3 cellular contexts compared by ENCODE assay signal in genomic region chr3:29291262-29291981, GRCh38.
TF ChIP-seq lines count a peak whose summit lies in the region.

No MANE protein-coding gene starts in this region.

TF ChIP-seq in SK-N-SH, 30 proteins besides CTCF, POLR2A, EP300 and RAD21 (continued from another document):
- no peak for TF ChIP-seq POLR2AphosphoS5 (IDR thresholded peaks at IDR 0.05; ENCODE audit: low read depth, low read length)
- TF ChIP-seq ELF1 (IDR thresholded peaks at IDR 0.05), result no peak
- TF ChIP-seq TCF12 (IDR thresholded peaks at IDR 0.05), result no peak
- no peak for TF ChIP-seq RXRA (IDR thresholded peaks at IDR 0.05; ENCODE audit: borderline replicate concordance, low read depth)
- no peak for TF ChIP-seq CHD2 (IDR thresholded peaks at IDR 0.05; ENCODE audit: low read length, partially characterized antibody)
- no peak for TF ChIP-seq MAX (IDR thresholded peaks at IDR 0.05; ENCODE audit: low read depth)
- no peak for TF ChIP-seq FOXJ3 (CRISPR knock-in tag; IDR thresholded peaks at IDR 0.05)
- TF ChIP-seq EZH2phosphoT487 (IDR thresholded peaks at IDR 0.05; ENCODE audit: borderline replicate concordance, low read depth), result no peak

TF ChIP-seq in SK-N-SH treated with all-trans-retinoic acid at 6 μM for 48 hours, 23 proteins besides CTCF, POLR2A, EP300 and RAD21 (continued from another document):
- TF ChIP-seq, protein P1, sequence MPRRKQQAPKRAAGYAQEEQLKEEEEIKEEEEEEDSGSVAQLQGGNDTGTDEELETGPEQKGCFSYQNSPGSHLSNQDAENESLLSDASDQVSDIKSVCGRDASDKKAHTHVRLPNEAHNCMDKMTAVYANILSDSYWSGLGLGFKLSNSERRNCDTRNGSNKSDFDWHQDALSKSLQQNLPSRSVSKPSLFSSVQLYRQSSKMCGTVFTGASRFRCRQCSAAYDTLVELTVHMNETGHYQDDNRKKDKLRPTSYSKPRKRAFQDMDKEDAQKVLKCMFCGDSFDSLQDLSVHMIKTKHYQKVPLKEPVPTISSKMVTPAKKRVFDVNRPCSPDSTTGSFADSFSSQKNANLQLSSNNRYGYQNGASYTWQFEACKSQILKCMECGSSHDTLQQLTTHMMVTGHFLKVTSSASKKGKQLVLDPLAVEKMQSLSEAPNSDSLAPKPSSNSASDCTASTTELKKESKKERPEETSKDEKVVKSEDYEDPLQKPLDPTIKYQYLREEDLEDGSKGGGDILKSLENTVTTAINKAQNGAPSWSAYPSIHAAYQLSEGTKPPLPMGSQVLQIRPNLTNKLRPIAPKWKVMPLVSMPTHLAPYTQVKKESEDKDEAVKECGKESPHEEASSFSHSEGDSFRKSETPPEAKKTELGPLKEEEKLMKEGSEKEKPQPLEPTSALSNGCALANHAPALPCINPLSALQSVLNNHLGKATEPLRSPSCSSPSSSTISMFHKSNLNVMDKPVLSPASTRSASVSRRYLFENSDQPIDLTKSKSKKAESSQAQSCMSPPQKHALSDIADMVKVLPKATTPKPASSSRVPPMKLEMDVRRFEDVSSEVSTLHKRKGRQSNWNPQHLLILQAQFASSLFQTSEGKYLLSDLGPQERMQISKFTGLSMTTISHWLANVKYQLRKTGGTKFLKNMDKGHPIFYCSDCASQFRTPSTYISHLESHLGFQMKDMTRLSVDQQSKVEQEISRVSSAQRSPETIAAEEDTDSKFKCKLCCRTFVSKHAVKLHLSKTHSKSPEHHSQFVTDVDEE (CRISPR knock-in tag; IDR thresholded peaks at IDR 0.05), result no peak
- TF ChIP-seq, protein P2, sequence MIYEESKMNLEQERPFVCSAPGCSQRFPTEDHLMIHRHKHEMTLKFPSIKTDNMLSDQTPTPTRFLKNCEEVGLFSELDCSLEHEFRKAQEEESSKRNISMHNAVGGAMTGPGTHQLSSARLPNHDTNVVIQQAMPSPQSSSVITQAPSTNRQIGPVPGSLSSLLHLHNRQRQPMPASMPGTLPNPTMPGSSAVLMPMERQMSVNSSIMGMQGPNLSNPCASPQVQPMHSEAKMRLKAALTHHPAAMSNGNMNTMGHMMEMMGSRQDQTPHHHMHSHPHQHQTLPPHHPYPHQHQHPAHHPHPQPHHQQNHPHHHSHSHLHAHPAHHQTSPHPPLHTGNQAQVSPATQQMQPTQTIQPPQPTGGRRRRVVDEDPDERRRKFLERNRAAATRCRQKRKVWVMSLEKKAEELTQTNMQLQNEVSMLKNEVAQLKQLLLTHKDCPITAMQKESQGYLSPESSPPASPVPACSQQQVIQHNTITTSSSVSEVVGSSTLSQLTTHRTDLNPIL (CRISPR knock-in tag; IDR thresholded peaks at IDR 0.05; ENCODE audit: low read depth), result no peak
- no peak for TF ChIP-seq ARNTL (CRISPR knock-in tag; IDR thresholded peaks at IDR 0.05; ENCODE audit: borderline replicate concordance, low read depth)
- no peak for TF ChIP-seq CSDC2 (CRISPR knock-in tag; IDR thresholded peaks at IDR 0.05)
- TF ChIP-seq ZNF565 (CRISPR knock-in tag; conservative IDR thresholded peaks at IDR 0.05; ENCODE audit: low read depth), result no peak

TF ChIP-seq in HepG2, 621 proteins besides CTCF, POLR2A, EP300 and RAD21 (continued from another document):
- TF ChIP-seq ETV5 (CRISPR knock-in tag; IDR thresholded peaks at IDR 0.05; ENCODE audit: borderline replicate concordance), result no peak
- peak; percentile 8; the same call in 1 of the 2 replicates for TF ChIP-seq FOXA3 (CRISPR knock-in tag; IDR thresholded peaks at IDR 0.05)
- no peak for TF ChIP-seq MIXL1 (CRISPR knock-in tag; IDR thresholded peaks at IDR 0.05)
- TF ChIP-seq HNF4A (CRISPR knock-in tag; IDR thresholded peaks at IDR 0.05), result peak; percentile 69
- TF ChIP-seq ZNF7 (CRISPR knock-in tag; IDR thresholded peaks at IDR 0.05), result peak; percentile 89
- TF ChIP-seq LCORL (IDR thresholded peaks at IDR 0.05), result no peak
- peak; percentile 44; the same call in 1 of the 2 replicates for TF ChIP-seq LCORL (CRISPR knock-in tag; IDR thresholded peaks at IDR 0.05)
- TF ChIP-seq MYPOP (CRISPR knock-in tag; IDR thresholded peaks at IDR 0.05), result no peak
- no peak for TF ChIP-seq FOXP1 (IDR thresholded peaks at IDR 0.05)
- peak; percentile 42; the same call in 1 of the 2 replicates for TF ChIP-seq FOXP1 (CRISPR knock-in tag; IDR thresholded peaks at IDR 0.05)
- TF ChIP-seq HDAC1 (CRISPR knock-in tag; IDR thresholded peaks at IDR 0.05), result no peak
- TF ChIP-seq ZNF644 (CRISPR knock-in tag; IDR thresholded peaks at IDR 0.05; ENCODE audit: low read depth), result peak; percentile 54; the same call in 1 of the 2 replicates
- peak in 1 of 2 experiments; percentile 54; a peak in 1 of 4 replicates for TF ChIP-seq NR2F1 (CRISPR knock-in tag; IDR thresholded peaks at IDR 0.05)
- TF ChIP-seq TEAD3 (CRISPR knock-in tag; optimal IDR thresholded peaks at IDR 0.05; ENCODE audit: borderline replicate concordance), result peak; percentile 23
- TF ChIP-seq, protein P3, sequence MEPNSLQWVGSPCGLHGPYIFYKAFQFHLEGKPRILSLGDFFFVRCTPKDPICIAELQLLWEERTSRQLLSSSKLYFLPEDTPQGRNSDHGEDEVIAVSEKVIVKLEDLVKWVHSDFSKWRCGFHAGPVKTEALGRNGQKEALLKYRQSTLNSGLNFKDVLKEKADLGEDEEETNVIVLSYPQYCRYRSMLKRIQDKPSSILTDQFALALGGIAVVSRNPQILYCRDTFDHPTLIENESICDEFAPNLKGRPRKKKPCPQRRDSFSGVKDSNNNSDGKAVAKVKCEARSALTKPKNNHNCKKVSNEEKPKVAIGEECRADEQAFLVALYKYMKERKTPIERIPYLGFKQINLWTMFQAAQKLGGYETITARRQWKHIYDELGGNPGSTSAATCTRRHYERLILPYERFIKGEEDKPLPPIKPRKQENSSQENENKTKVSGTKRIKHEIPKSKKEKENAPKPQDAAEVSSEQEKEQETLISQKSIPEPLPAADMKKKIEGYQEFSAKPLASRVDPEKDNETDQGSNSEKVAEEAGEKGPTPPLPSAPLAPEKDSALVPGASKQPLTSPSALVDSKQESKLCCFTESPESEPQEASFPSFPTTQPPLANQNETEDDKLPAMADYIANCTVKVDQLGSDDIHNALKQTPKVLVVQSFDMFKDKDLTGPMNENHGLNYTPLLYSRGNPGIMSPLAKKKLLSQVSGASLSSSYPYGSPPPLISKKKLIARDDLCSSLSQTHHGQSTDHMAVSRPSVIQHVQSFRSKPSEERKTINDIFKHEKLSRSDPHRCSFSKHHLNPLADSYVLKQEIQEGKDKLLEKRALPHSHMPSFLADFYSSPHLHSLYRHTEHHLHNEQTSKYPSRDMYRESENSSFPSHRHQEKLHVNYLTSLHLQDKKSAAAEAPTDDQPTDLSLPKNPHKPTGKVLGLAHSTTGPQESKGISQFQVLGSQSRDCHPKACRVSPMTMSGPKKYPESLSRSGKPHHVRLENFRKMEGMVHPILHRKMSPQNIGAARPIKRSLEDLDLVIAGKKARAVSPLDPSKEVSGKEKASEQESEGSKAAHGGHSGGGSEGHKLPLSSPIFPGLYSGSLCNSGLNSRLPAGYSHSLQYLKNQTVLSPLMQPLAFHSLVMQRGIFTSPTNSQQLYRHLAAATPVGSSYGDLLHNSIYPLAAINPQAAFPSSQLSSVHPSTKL (CRISPR knock-in tag; IDR thresholded peaks at IDR 0.05), result peak; percentile 68
- no peak for TF ChIP-seq RBM22 (optimal IDR thresholded peaks at IDR 0.05; ENCODE audit: low read length)
- TF ChIP-seq, protein P4, sequence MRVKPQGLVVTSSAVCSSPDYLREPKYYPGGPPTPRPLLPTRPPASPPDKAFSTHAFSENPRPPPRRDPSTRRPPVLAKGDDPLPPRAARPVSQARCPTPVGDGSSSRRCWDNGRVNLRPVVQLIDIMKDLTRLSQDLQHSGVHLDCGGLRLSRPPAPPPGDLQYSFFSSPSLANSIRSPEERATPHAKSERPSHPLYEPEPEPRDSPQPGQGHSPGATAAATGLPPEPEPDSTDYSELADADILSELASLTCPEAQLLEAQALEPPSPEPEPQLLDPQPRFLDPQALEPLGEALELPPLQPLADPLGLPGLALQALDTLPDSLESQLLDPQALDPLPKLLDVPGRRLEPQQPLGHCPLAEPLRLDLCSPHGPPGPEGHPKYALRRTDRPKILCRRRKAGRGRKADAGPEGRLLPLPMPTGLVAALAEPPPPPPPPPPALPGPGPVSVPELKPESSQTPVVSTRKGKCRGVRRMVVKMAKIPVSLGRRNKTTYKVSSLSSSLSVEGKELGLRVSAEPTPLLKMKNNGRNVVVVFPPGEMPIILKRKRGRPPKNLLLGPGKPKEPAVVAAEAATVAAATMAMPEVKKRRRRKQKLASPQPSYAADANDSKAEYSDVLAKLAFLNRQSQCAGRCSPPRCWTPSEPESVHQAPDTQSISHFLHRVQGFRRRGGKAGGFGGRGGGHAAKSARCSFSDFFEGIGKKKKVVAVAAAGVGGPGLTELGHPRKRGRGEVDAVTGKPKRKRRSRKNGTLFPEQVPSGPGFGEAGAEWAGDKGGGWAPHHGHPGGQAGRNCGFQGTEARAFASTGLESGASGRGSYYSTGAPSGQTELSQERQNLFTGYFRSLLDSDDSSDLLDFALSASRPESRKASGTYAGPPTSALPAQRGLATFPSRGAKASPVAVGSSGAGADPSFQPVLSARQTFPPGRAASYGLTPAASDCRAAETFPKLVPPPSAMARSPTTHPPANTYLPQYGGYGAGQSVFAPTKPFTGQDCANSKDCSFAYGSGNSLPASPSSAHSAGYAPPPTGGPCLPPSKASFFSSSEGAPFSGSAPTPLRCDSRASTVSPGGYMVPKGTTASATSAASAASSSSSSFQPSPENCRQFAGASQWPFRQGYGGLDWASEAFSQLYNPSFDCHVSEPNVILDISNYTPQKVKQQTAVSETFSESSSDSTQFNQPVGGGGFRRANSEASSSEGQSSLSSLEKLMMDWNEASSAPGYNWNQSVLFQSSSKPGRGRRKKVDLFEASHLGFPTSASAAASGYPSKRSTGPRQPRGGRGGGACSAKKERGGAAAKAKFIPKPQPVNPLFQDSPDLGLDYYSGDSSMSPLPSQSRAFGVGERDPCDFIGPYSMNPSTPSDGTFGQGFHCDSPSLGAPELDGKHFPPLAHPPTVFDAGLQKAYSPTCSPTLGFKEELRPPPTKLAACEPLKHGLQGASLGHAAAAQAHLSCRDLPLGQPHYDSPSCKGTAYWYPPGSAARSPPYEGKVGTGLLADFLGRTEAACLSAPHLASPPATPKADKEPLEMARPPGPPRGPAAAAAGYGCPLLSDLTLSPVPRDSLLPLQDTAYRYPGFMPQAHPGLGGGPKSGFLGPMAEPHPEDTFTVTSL (CRISPR knock-in tag; IDR thresholded peaks at IDR 0.05; ENCODE audit: borderline replicate concordance), result 0 out of 2 replicates have a peak, but pooled peaks have one; percentile 25
- peak; percentile 42 for TF ChIP-seq PAXIP1 (CRISPR knock-in tag; conservative IDR thresholded peaks at IDR 0.05)
- peak; percentile 18; the same call in 1 of the 2 replicates for TF ChIP-seq EHMT2 (IDR thresholded peaks at IDR 0.05; ENCODE audit: borderline replicate concordance, low read depth, low read length)
- peak; percentile 76 for TF ChIP-seq CEBPG (CRISPR knock-in tag; IDR thresholded peaks at IDR 0.05)
- TF ChIP-seq MBNL3 (CRISPR knock-in tag; conservative IDR thresholded peaks at IDR 0.05), result no peak
- peak; percentile 88 for TF ChIP-seq CEBPB (IDR thresholded peaks at IDR 0.05; ENCODE audit: borderline replicate concordance, low read depth, low read length)
- TF ChIP-seq ZNF496 (CRISPR knock-in tag; IDR thresholded peaks at IDR 0.05; ENCODE audit: insufficient replicate concordance), result no peak
- TF ChIP-seq ATM (IDR thresholded peaks at IDR 0.05; ENCODE audit: borderline replicate concordance), result no peak
- no peak for TF ChIP-seq KDM2A (CRISPR knock-in tag; IDR thresholded peaks at IDR 0.05; ENCODE audit: borderline replicate concordance, low read depth)
- no peak for TF ChIP-seq ZNF766 (CRISPR knock-in tag; IDR thresholded peaks at IDR 0.05; ENCODE audit: borderline replicate concordance)
- TF ChIP-seq, protein P5, sequence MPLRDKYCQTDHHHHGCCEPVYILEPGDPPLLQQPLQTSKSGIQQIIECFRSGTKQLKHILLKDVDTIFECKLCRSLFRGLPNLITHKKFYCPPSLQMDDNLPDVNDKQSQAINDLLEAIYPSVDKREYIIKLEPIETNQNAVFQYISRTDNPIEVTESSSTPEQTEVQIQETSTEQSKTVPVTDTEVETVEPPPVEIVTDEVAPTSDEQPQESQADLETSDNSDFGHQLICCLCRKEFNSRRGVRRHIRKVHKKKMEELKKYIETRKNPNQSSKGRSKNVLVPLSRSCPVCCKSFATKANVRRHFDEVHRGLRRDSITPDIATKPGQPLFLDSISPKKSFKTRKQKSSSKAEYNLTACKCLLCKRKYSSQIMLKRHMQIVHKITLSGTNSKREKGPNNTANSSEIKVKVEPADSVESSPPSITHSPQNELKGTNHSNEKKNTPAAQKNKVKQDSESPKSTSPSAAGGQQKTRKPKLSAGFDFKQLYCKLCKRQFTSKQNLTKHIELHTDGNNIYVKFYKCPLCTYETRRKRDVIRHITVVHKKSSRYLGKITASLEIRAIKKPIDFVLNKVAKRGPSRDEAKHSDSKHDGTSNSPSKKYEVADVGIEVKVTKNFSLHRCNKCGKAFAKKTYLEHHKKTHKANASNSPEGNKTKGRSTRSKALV (CRISPR knock-in tag; IDR thresholded peaks at IDR 0.05), result no peak
- TF ChIP-seq NR2F6 (IDR thresholded peaks at IDR 0.05), result peak; percentile 55
- TF ChIP-seq NR2F6 (CRISPR knock-in tag; IDR thresholded peaks at IDR 0.05), result no peak
- TF ChIP-seq KAT7 (CRISPR knock-in tag; IDR thresholded peaks at IDR 0.05; ENCODE audit: borderline replicate concordance), result no peak
